ENCODE assay signal across 8 cellular contexts in genomic region chr1:9942399-9942938, GRCh38. TPM values are rescaled to one million over a fixed set of nuclear protein-coding genes. Genes with fewer than 3 reads are reported as not detected.
DNase-seq lines count a peak whose midpoint lies in the region; ATAC-seq and TF ChIP-seq lines count a peak whose summit lies in the region.

No MANE protein-coding gene starts in this region.

- 0 to 1% methylated on average over 14 of the region's 14 CpGs for WGBS in esophagus, 2 donors
- WGBS in aorta, 2 donors = 0 to 1% methylated on average over 14 of the region's 14 CpGs

- DNase-seq in NCI-H1417 (lab: John Stamatoyannopoulos, UW) (peak; percentile 30 to 74 (median 53)), NCI-H1417 treated with DMSO at 0.1 percent for 48 hours (lab: John Stamatoyannopoulos, UW) (no peak), H7 (peak; percentile 75), NCI-H2029 treated with DMSO at 0.1 percent for 48 hours (lab: John Stamatoyannopoulos, UW) (peak; percentile 15), aorta (no peak)

- no peaks in the 10 kb centered on the region for H3K9me3 ChIP-seq in esophagus (ENCODE audit: control insufficient read depth in 2 of 2, insufficient read depth in 1 of 2, low read depth in 1 of 2, low read length in 1 of 2)
- H3K9me3 ChIP-seq in mucosa of rectum (ENCODE audit: control insufficient read depth in 2 of 2, low read length in 2 of 2) = no peaks in the 10 kb centered on the region
- H3K9me3 ChIP-seq in aorta (ENCODE audit: control insufficient read depth, low read length) = no peaks in the 10 kb centered on the region

- H3K4me1 ChIP-seq in esophagus (ENCODE audit: control insufficient read depth in 2 of 2, insufficient read depth in 2 of 2, low read length in 1 of 2) (no peaks in the 10 kb centered on the region), mucosa of rectum (ENCODE audit: control insufficient read depth in 2 of 2, insufficient read depth in 2 of 2, low read length in 2 of 2) (peaks cover 6 to 9% of the 10 kb centered on the region in 2 donors), aorta (ENCODE audit: control insufficient read depth in 1 of 2, insufficient read depth in 2 of 2, low read length in 2 of 2) (no peaks in the 10 kb centered on the region)

- H3K9ac ChIP-seq in mucosa of rectum (ENCODE audit: low read depth in 1 of 2, low read length in 2 of 2) = peak overlapping the region; percentile 80 to 96

- H3K4me3 ChIP-seq in H7 (ENCODE audit: insufficient read depth, low read depth, low read length) = peak overlapping the region; percentile 63
- peak overlapping the region; percentile 81 for H3K4me3 ChIP-seq in WI38 (ENCODE audit: low read depth, low read length)
- peak overlapping the region; percentile 70 to 89 for H3K4me3 ChIP-seq in esophagus (ENCODE audit: low read depth in 1 of 2, low read length in 2 of 2)
- peak overlapping the region; percentile 73 to 97 for H3K4me3 ChIP-seq in mucosa of rectum (ENCODE audit: low read length in 2 of 2)
- H3K4me3 ChIP-seq in aorta (ENCODE audit: low read length in 2 of 2) = peak overlapping the region; percentile 46 to 75

- ATAC-seq in aorta (ENCODE audit: low FRiP score) = peak; percentile 55

- intact Hi-C loops in aorta (cut with DNase I) = loop anchor here (1.0 to 10.0 kb wide), 7 partner anchors 65 to 482 kb away; partner anchors contain the start of gene UBE4B (in 1 of the 2)

- peak; percentile 32; the same call in 1 of the 2 replicates for TF ChIP-seq CTCF in WI38 (IDR thresholded peaks at IDR 0.05; ENCODE audit: low read depth, low read length)

- H3K27me3 ChIP-seq in H7 (ENCODE audit: control insufficient read depth, insufficient read depth, low read length) = no peaks in the 10 kb centered on the region
- H3K27me3 ChIP-seq in esophagus (ENCODE audit: control insufficient read depth in 1 of 2, insufficient read depth in 2 of 2, low read length in 2 of 2) = no peaks in the 10 kb centered on the region
- H3K27me3 ChIP-seq in mucosa of rectum (ENCODE audit: control insufficient read depth in 2 of 2, insufficient read depth in 2 of 2, low read length in 2 of 2) = no peaks in the 10 kb centered on the region
- no peaks in the 10 kb centered on the region for H3K27me3 ChIP-seq in aorta (ENCODE audit: control insufficient read depth in 1 of 2, insufficient read depth in 2 of 2, low read length in 1 of 2)

- peak overlapping the region; percentile 77 to 94 for H3K27ac ChIP-seq in esophagus (ENCODE audit: low read depth in 2 of 2, low read length in 1 of 2)
- peak overlapping the region; percentile 91 to 97 for H3K27ac ChIP-seq in mucosa of rectum (ENCODE audit: low read depth in 2 of 2, low read length in 2 of 2)
- peak overlapping the region; percentile 32 to 71 for H3K27ac ChIP-seq in aorta (ENCODE audit: low read depth in 1 of 2, low read length in 2 of 2)

- H3K36me3 ChIP-seq in H7 (replicated peaks; ENCODE audit: control insufficient read depth, insufficient read depth, low read length) (no peaks in the 10 kb centered on the region; the same call in 1 of the 2 replicates), esophagus (ENCODE audit: control insufficient read depth in 2 of 2, insufficient read depth in 2 of 2, low read length in 1 of 2) (peaks cover 0 to 6% of the 10 kb centered on the region in 2 donors), mucosa of rectum (ENCODE audit: control insufficient read depth in 2 of 2, insufficient read depth in 2 of 2, low read length in 2 of 2) (peaks cover under 1 to 9% of the 10 kb centered on the region in 2 donors), aorta (ENCODE audit: control insufficient read depth in 1 of 2, insufficient read depth in 2 of 2, low read length in 1 of 2) (no peaks in the 10 kb centered on the region)

RNA-seq across cellular contexts. Expression of gene LZIC, which starts 0.7 kb away (rescaled TPM):
- 20.9 and 34.9 TPM in 2 replicates for total RNA-seq in H7 (2014; rRNA removed; shearing (Covaris generic))
- polyA plus RNA-seq in esophagus (10 to 100 TPM in 1 of 2 donors, 1 to 10 TPM in 1; 9.7 to 15.8 TPM), aorta (10 to 100 TPM; 14.7 to 23.4 TPM)
- 10 to 100 TPM; 25.8 to 30.7 TPM for total RNA-seq in aorta

RNA-seq across cellular contexts. Expression of gene NMNAT1, which starts 0.8 kb away (rescaled TPM):
- total RNA-seq in H7 (2014; rRNA removed; shearing (Covaris generic)) = 5.7 and 6.4 TPM in 2 replicates
- polyA plus RNA-seq in esophagus = 1 to 10 TPM; 3.6 to 4.2 TPM
- total RNA-seq in aorta = 10 to 100 TPM in 1 of 2 donors, 1 to 10 TPM in 1; 5.7 to 11.2 TPM
- polyA plus RNA-seq in aorta = 1 to 10 TPM; 3.3 to 4.5 TPM

RNA-seq across cellular contexts. Expression of gene CTNNBIP1, which starts 32.4 kb away (rescaled TPM):
- 78.8 and 80.7 TPM in 2 replicates for total RNA-seq in H7 (2014; rRNA removed; shearing (Covaris generic))
- polyA plus RNA-seq in esophagus (100 to 1,000 TPM; 173 to 242 TPM), aorta (10 to 100 TPM in 1 of 2 donors, 1 to 10 TPM in 1; 8.4 to 11.1 TPM)
- total RNA-seq in aorta = 10 to 100 TPM; 17.5 to 18.8 TPM

RNA-seq across cellular contexts. Expression of gene RBP7, which starts 54.6 kb away (rescaled TPM):
- 1.1 and 1.7 TPM in 2 replicates for total RNA-seq in H7 (2014; rRNA removed; shearing (Covaris generic))
- 10 to 100 TPM; 47.6 to 66.9 TPM for polyA plus RNA-seq in esophagus
- total RNA-seq in aorta = 10 to 100 TPM in 1 of 2 donors, 1 to 10 TPM in 1; 7.6 to 30.2 TPM
- 10 to 100 TPM in 1 of 2 donors, 1 to 10 TPM in 1; 3.9 to 35.1 TPM for polyA plus RNA-seq in aorta

Comparison
In these comparisons a context has a peak if more than half of its experiments do, and no peak if none do; other contexts are left out.
1. DNase-seq: peak in NCI-H1417 (3 of 3), H7 (single experiment) and NCI-H2029 treated with DMSO at 0.1 percent for 48 hours (single experiment); none in NCI-H1417 treated with DMSO at 0.1 percent for 48 hours (single experiment) and aorta (0 of 2).
2. Peak in every context shown above with its lines, with median percentiles within 50 percentile points of each other: H3K4me3 ChIP-seq and H3K27ac ChIP-seq.